In the genomic region with DNA sequence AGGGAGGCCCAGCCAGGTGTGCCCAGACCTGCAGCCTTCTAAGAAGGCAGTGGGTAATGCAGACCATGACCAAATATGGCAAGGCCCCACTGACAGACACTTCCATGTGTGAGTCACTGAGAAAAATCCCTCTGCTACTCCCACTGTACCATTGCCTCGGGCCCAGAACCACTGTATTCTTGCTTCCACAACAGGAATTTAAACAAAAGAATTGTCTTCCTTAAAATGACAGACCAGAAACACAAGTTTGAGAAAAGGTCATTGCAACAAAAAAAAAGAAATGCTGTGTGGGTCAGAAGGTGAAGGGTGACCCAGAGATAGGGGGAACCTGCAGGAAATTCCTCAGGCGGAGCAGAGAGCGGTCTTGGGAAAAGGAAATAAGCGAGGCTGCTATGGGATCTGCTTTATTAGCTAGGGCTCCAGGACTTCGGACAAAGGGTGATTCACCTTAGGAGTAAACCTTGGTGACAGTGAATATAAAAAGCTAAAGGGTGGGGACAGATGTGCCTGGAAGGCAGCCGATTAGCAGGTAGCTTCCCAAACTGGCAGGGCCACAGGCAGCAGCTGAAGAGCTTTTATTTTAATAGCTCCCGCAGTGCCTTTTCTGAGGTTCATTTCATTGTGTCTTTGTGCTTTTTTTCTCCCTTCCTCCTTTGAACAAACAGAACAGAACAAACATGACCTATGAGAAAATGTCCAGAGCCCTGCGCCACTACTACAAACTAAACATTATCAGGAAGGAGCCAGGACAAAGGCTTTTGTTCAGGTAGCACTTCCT, we compare ENCODE assay signal across 8 cellular contexts.
A peak's percentile ranks its signal among the peaks of the same experiment; 100 is the strongest.
DNase-seq lines count a peak whose midpoint lies in the region; ATAC-seq and TF ChIP-seq lines count a peak whose summit lies in the region.

No MANE protein-coding gene starts in this region.

- H3K27me3 ChIP-seq in smooth muscle cell (ENCODE audit: low read depth), result no peaks in the 10 kb centered on the region

- ATAC-seq in left cardiac atrium (peak; percentile 53 to 77), GM18909 (IDR thresholded peaks at IDR 0.05; ENCODE audit: poor library complexity, unreplicated experiment) (no peak), HG03565 (IDR thresholded peaks at IDR 0.05; ENCODE audit: unreplicated experiment) (no peak)

- no peaks in the 10 kb centered on the region for H3K36me3 ChIP-seq in smooth muscle cell (ENCODE audit: low read depth)

- H3F3A ChIP-seq in smooth muscle cell (ENCODE audit: low read depth), result no peaks in the 10 kb centered on the region

- H3K79me2 ChIP-seq in smooth muscle cell (ENCODE audit: low read depth), result no peaks in the 10 kb centered on the region

- WGBS in smooth muscle cell (ENCODE audit: low lambda C conversion rate), result 52% methylated on average over 8 of the region's 8 CpGs

- H3K9ac ChIP-seq in smooth muscle cell (ENCODE audit: low read depth), result peak overlapping the region; percentile 56

- H4K20me1 ChIP-seq in smooth muscle cell (ENCODE audit: low read depth), result no peaks in the 10 kb centered on the region

- no peaks in the 10 kb centered on the region for H3K9me3 ChIP-seq in smooth muscle cell (replicated peaks; ENCODE audit: low read depth)

- DNase-seq in HPDE6-E6E7 (ENCODE audit: extremely low spot score) (peak; percentile 89), SHP77 treated with DMSO at 0.1 percent for 48 hours (lab: John Stamatoyannopoulos, UW) (peak; percentile 37), left cardiac atrium (no peak), smooth muscle cell (lab: John Stamatoyannopoulos, UW; ENCODE audit: unreplicated experiment) (no peak), coronary artery (ENCODE audit: low spot score) (no peak), globus pallidus (ENCODE audit: low spot score) (no peak)

- no peak overlapping the region for H3K4me3 ChIP-seq in smooth muscle cell
- no peak overlapping the region for H3K4me3 ChIP-seq in coronary artery

- intact Hi-C loops in left cardiac atrium (cut with DNase I), result no loop called here

- H3K27ac ChIP-seq in smooth muscle cell (ENCODE audit: low read depth) (peak overlapping the region; percentile 92), coronary artery (peak overlapping the region in 1 of 2 donors; percentile 81)

- H2AFZ ChIP-seq in smooth muscle cell (ENCODE audit: low read depth), result no peak overlapping the region

- peak overlapping the region; percentile 36 for H3K4me2 ChIP-seq in smooth muscle cell

- H3K4me1 ChIP-seq in smooth muscle cell (ENCODE audit: low read depth), result peaks cover 7% of the 10 kb centered on the region

- no peak for TF ChIP-seq CTCF in smooth muscle cell (IDR thresholded peaks at IDR 0.05; ENCODE audit: borderline replicate concordance, insufficient read depth, poor library complexity, severe bottlenecking)
- TF ChIP-seq CTCF in coronary artery (IDR thresholded peaks at IDR 0.05), result no peak

Comparison
In these comparisons a context has a peak if more than half of its experiments do, and no peak if none do; other contexts are left out.
1. DNase-seq: peak in HPDE6-E6E7 (single experiment) and SHP77 treated with DMSO at 0.1 percent for 48 hours (single experiment); none in left cardiac atrium (single experiment), smooth muscle cell (single experiment), coronary artery (single experiment) and globus pallidus (single experiment).
2. ATAC-seq: peak in left cardiac atrium (2 of 2); none in GM18909 (single experiment) and HG03565 (single experiment).